Comparison of ENCODE assay signal across 9 cellular contexts in the genomic region with DNA sequence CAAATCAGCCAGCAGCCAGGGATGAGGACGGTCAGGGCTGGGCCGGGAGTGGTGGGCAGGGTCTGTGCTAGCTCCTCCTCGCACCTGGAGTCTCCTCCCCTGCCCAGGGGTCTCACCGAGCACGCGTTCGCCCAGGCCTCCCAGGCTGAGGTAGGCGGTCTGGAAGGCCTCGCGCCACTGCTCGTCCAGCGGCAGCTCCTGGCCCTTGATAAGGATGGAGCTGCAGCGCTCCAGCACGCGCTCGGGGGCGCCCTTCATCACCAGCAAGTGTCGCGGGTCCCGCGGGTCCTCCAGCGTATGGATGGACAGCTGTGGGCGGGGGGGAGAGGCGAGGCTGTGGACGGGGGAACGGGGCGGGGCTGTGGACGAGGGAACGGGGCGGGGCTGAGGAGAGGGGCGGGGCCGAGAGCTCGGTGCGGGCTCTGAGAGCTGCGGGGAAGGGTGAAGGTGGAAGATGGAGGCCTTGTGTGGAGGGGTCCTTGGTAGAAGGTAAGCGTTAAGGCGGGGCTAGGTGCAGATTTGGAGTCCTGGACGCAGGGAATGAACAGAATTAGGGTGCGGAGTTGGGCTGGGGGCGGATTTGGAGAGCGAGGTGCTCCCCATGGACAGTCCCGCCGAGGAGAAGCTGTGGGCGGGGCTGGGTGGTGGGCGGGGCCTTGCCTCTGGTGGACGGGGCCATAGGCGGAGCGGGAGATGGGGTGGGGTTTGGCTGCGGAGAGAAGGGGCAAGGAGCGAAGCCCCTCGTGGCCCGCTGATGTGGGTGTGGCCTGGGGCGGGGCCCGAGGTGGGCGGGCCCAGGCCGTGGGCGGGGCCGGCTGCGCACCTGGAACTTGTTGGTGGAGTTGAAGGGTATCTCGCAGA. TPM values are rescaled to one million over a fixed set of nuclear protein-coding genes. Genes with fewer than 3 reads are reported as not detected.
DNase-seq lines count a peak whose midpoint lies in the region; ATAC-seq and TF ChIP-seq lines count a peak whose summit lies in the region.
"Had no signal": no experiment of that assay in that cellular context is flagged by ENCODE, and none has a peak within 500 bp of the region (broad histone marks: within the 10 kb centered on the region; RNA-seq: fewer than 3 reads in every experiment).

No MANE protein-coding gene starts in this region.

- no peak overlapping the region for H3K9ac ChIP-seq in adipocyte (ENCODE audit: low read length)

- intact Hi-C loops in spleen (cut with DNase I; ENCODE audit: low total_unique reads) = loop anchor here (10.0 kb wide), 1 partner anchor 157 kb away; a partner anchor contains a TSS

- no peak for ATAC-seq in HG03280 (IDR thresholded peaks at IDR 0.05; ENCODE audit: unreplicated experiment)

- H3K4me3 ChIP-seq in adipocyte (ENCODE audit: low read length) (no peak overlapping the region), iPS DF 6.9 (ENCODE audit: low read length) (peak overlapping the region; percentile 70; the same call in 1 of the 2 replicates), spleen (peak overlapping the region; percentile 10 to 67 (median 28))

- TF ChIP-seq POLR2A in spleen (IDR thresholded peaks at IDR 0.05) = no peak

- H3K9me3 ChIP-seq in adipocyte (ENCODE audit: control insufficient read depth, low read length) (no peaks in the 10 kb centered on the region), iPS DF 6.9 (ENCODE audit: control insufficient read depth, insufficient read depth, low read length) (no peaks in the 10 kb centered on the region), spleen (no peaks in the 10 kb centered on the region)

- 0 out of 2 replicates have a peak, but pooled peaks have one; percentile 4 for TF ChIP-seq CTCF in GM12874 (IDR thresholded peaks at IDR 0.05; ENCODE audit: insufficient read depth, low read depth, low read length)
- TF ChIP-seq CTCF in RWPE1 (conservative IDR thresholded peaks at IDR 0.05; ENCODE audit: low read depth) = no peak
- no peak for TF ChIP-seq CTCF in spleen (IDR thresholded peaks at IDR 0.05 in 8 of 11, conservative IDR thresholded peaks at IDR 0.05 in 3 of 11)

- no peaks in the 10 kb centered on the region for H3K36me3 ChIP-seq in adipocyte (ENCODE audit: control insufficient read depth, insufficient read depth, low read length, severe bottlenecking)
- no peaks in the 10 kb centered on the region for H3K36me3 ChIP-seq in iPS DF 6.9 (ENCODE audit: control insufficient read depth, insufficient read depth, low read length)
- no peaks in the 10 kb centered on the region for H3K36me3 ChIP-seq in spleen

- WGBS in iPS DF 6.9 (ENCODE audit: insufficient coverage, insufficient read length) = no CpG with 5 or more reads among the region's 60 CpGs
- 4 to 11% (median 6%) methylated on average over 45 to 60 of the region's 60 CpGs for WGBS in spleen, 5 donors

- no peak overlapping the region for H3K27ac ChIP-seq in RWPE1
- H3K27ac ChIP-seq in iPS DF 6.9 (ENCODE audit: low read length) = no peak overlapping the region
- no peak overlapping the region for H3K27ac ChIP-seq in spleen

- CTCF ChIA-PET in RWPE1 (lab: Yijun Ruan, JAX) = interaction anchor here (1.4 kb wide), 1 partner anchor 9 kb away, joined by 4 read pairs; no protein-coding TSS in a partner anchor

- POLR2A ChIA-PET in RWPE1 (lab: Yijun Ruan, JAX; ENCODE audit: low non-redundant PET) = no interaction called here

- DNase-seq in RWPE1 (ENCODE audit: low spot score) = peak; percentile 40
- peak; percentile 50 for DNase-seq in adipocyte (ENCODE audit: low read depth)
- DNase-seq in iPS DF 6.9 (ENCODE audit: low read depth, low spot score) = peak; percentile 77
- DNase-seq in spleen = peak; percentile 81
- DNase-seq in HK-2 (ENCODE audit: unreplicated experiment) = no peak
- DNase-seq in putamen (ENCODE audit: low spot score) = no peak

- peaks cover 58% of the 10 kb centered on the region for H3K27me3 ChIP-seq in adipocyte (replicated peaks; ENCODE audit: control insufficient read depth, insufficient read depth, low read length)
- no peaks in the 10 kb centered on the region for H3K27me3 ChIP-seq in iPS DF 6.9 (ENCODE audit: control insufficient read depth, insufficient read depth, low read length)
- peaks cover 0 to 67% (median 29%) of the 10 kb centered on the region in 7 donors for H3K27me3 ChIP-seq in spleen (replicated peaks in 1 of 7)

- no peaks in the 10 kb centered on the region for H3K4me1 ChIP-seq in adipocyte (ENCODE audit: control insufficient read depth, insufficient read depth, low read length)
- H3K4me1 ChIP-seq in iPS DF 6.9 (ENCODE audit: control insufficient read depth, insufficient read depth, low read length) = peaks cover 6% of the 10 kb centered on the region; the same call in 1 of the 2 replicates
- H3K4me1 ChIP-seq in spleen = peaks cover 5 to 23% (median 16%) of the 10 kb centered on the region in 6 donors

RNA-seq across cellular contexts. Expression of a gene that starts 5.7 kb away (rescaled TPM):
- not detected for total RNA-seq in spleen
- not detected for polyA plus RNA-seq in spleen
- total RNA-seq: T-helper 1 cell treated with Interleukin-12 subunit alpha and Interleukin-12 subunit beta and Interleukin-4 antibody, amounts not matched to agents 30 ng/mL and 1 ng/mL, for 36 hours had no signal

RNA-seq across cellular contexts. Expression of a gene that starts 12.3 kb away (rescaled TPM):
- total RNA-seq in spleen = 10 to 100 TPM; 47.6 to 67.7 (median 50.4) TPM
- polyA plus RNA-seq in spleen = 10 to 100 TPM; 57.9 to 88.7 (median 78.7) TPM

RNA-seq across cellular contexts. Expression of a gene that starts 24.5 kb away (rescaled TPM):
- under 1 TPM in 1 of 7 donors, not detected in 6; 0.17 TPM for total RNA-seq in spleen
- under 1 TPM in 2 of 3 donors, not detected in 1; 0.13 to 0.14 TPM for polyA plus RNA-seq in spleen
- total RNA-seq: T-helper 1 cell treated with Interleukin-12 subunit alpha and Interleukin-12 subunit beta and Interleukin-4 antibody, amounts not matched to agents 30 ng/mL and 1 ng/mL, for 36 hours had no signal

RNA-seq across cellular contexts. Expression of a gene that starts 28.2 kb away (rescaled TPM):
- total RNA-seq in spleen = not detected
- polyA plus RNA-seq in spleen = not detected
- total RNA-seq: T-helper 1 cell treated with Interleukin-12 subunit alpha and Interleukin-12 subunit beta and Interleukin-4 antibody, amounts not matched to agents 30 ng/mL and 1 ng/mL, for 36 hours had no signal

RNA-seq across cellular contexts. Expression of a gene that starts 29.7 kb away (rescaled TPM):
- not detected for total RNA-seq in spleen
- polyA plus RNA-seq in spleen = under 1 TPM; 0.05 to 0.33 (median 0.19) TPM
- total RNA-seq: T-helper 1 cell treated with Interleukin-12 subunit alpha and Interleukin-12 subunit beta and Interleukin-4 antibody, amounts not matched to agents 30 ng/mL and 1 ng/mL, for 36 hours had no signal

Comparison
In these comparisons a context has a peak if more than half of its experiments do, and no peak if none do; other contexts are left out.
1. DNase-seq: peak in RWPE1 (single experiment), adipocyte (single experiment), iPS DF 6.9 (single experiment) and spleen (single experiment); none in HK-2 (single experiment) and putamen (single experiment).